Comparison of ENCODE assay signal across 22 cellular contexts in the genomic region with DNA sequence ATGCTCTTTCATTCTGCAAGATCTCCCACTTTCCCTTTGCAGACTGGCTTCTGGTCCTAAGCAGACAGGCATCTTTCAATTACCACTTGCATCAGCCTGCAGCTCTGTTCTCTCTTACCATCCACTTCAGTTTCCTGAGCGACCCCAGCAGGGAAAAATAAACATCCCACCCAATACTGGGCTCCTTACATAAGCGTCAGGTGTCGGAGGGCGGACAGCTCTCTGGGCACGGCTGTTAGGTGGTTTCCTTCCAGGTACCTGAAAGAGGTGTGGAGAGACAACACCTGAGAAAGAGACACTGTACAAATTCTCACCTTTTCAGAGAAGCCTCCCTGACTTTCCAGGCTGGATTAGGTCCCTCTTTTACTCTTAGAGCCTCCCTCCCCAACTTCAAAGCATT.
DNase-seq lines count a peak whose midpoint lies in the region; ATAC-seq and TF ChIP-seq lines count a peak whose summit lies in the region.
"Had no signal": no experiment of that assay in that cellular context is flagged by ENCODE, and none has a peak within 500 bp of the region (broad histone marks: within the 10 kb centered on the region; RNA-seq: fewer than 3 reads in every experiment).

No MANE protein-coding gene starts in this region.

- H3K4me1 Mint-ChIP-seq in osteocyte (ENCODE audit: unreplicated experiment), result no peaks in the 10 kb centered on the region
- H3K4me1 Mint-ChIP-seq: CD14-positive monocyte; CD8-positive, alpha-beta memory T cell had no signal

- DNase-seq in NCI-H345 (lab: John Stamatoyannopoulos, UW) (peak; percentile 1), NCI-H345 treated with DMSO at 0.1 percent for 48 hours (lab: John Stamatoyannopoulos, UW; ENCODE audit: unreplicated experiment) (no peak), NCI-H69 (lab: John Stamatoyannopoulos, UW) (peak; percentile 11), ecto neural progenitor cell (ENCODE audit: low spot score) (peak; percentile 24), osteocyte (ENCODE audit: extremely low spot score, unreplicated experiment) (peak; percentile 44)
- DNase-seq in activated CD4-positive, alpha-beta T cell treated with anti-CD3 and anti-CD28 coated beads for 4 hours, result no peak
- DNase-seq: 8988T; ACHN; AML-193; BE2C; CD4-positive, alpha-beta T cell; CD8-positive, alpha-beta memory T cell; DMS 273 treated with DMSO at 0.1 percent for 48 hours; DMS79; EL; GDM1; HFFc6 had no signal

- no peak for TF ChIP-seq CTCF in osteocyte (IDR thresholded peaks at IDR 0.05)

- no peak for ATAC-seq in GM19035 (IDR thresholded peaks at IDR 0.05; ENCODE audit: unreplicated experiment)
- ATAC-seq: A549, GM12878, GM23338 had no signal

- H3K27me3 Mint-ChIP-seq in osteocyte (ENCODE audit: unreplicated experiment), result peaks cover 2% of the 10 kb centered on the region

- peaks cover 9% of the 10 kb centered on the region for H3K36me3 Mint-ChIP-seq in osteocyte (ENCODE audit: unreplicated experiment)
- H3K36me3 Mint-ChIP-seq: CD14-positive monocyte had no signal

- H3K4me3 Mint-ChIP-seq in osteocyte (ENCODE audit: unreplicated experiment), result no peak overlapping the region
- H3K4me3 Mint-ChIP-seq: CD14-positive monocyte; CD4-positive, alpha-beta T cell; CD8-positive, alpha-beta memory T cell; GM23338; HFFc6 had no signal

- H3K27ac Mint-ChIP-seq in osteocyte (ENCODE audit: unreplicated experiment), result no peak overlapping the region
- H3K27ac Mint-ChIP-seq: CD14-positive monocyte; CD4-positive, alpha-beta T cell; GM23338; HFFc6 had no signal

- H3K9me3 Mint-ChIP-seq in osteocyte (ENCODE audit: unreplicated experiment), result peaks cover 10% of the 10 kb centered on the region

Comparison
In these comparisons a context has a peak if more than half of its experiments do, and no peak if none do; other contexts are left out.
1. DNase-seq: peak in NCI-H345 (single experiment), NCI-H69 (single experiment), ecto neural progenitor cell (single experiment) and osteocyte (single experiment); none in NCI-H345 treated with DMSO at 0.1 percent for 48 hours (single experiment) and activated CD4-positive, alpha-beta T cell treated with anti-CD3 and anti-CD28 coated beads for 4 hours (0 of 2).